Comparison of ENCODE assay signal across 1 cellular context in the genomic region with DNA sequence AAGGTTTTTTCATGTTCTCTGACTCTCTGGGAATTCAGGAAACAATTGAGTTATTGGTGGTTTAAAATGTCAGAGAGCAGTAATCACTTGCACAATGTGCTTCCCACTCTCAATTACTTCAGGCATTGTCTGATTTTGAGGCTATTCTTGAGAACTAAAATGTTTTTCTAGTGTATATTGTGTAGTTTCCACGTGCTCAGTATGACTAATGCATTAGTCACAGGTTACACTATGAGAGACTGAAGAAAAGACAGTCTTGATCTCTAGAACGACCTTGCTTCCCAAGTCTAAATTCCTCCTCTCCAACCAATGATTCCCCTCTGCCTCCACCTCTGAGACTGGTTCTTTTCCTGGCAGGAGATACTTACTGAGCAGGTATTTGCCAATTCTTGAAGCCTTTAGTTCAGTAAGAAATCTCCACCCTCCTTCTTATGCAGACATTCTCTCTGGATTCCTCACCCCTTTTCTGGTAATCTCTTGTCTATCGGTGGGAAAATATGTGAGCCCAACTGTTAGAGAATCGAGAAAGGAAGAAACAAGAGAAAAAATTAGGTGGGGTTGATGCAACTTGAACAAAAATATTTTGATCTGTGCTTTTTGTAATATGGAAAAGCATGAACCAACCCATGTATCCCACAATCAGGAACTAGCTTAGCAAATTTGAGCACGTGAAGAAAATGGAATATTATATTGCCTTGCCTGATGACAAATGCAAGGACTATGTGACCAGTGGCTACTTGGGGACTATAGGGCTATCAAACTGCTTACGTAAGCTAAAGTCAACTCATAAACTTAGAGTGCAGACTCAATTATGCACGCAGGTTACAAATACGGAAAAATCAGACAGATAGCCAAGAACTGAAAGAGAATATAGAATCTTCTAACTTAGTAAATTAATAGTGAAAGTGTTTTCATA.
TF ChIP-seq lines count a peak whose summit lies in the region.

No MANE protein-coding gene starts in this region.

TF ChIP-seq in K562, 482 proteins besides CTCF, POLR2A, EP300 and RAD21 (continued from another document and continues in another):
- no peak for TF ChIP-seq CEBPZ (IDR thresholded peaks at IDR 0.05; ENCODE audit: borderline replicate concordance, low read depth, low read length)
- TF ChIP-seq SOX6 (IDR thresholded peaks at IDR 0.05), result peak; percentile 82
- peak; percentile 87 for TF ChIP-seq JUN (IDR thresholded peaks at IDR 0.05; ENCODE audit: borderline replicate concordance, low read depth, low read length)
- TF ChIP-seq JUN (CRISPR knock-in tag; IDR thresholded peaks at IDR 0.05; ENCODE audit: borderline replicate concordance), result no peak
- no peak for TF ChIP-seq CUX1 (CRISPR knock-in tag; IDR thresholded peaks at IDR 0.05)
- TF ChIP-seq ARID1B (IDR thresholded peaks at IDR 0.05), result peak; percentile 66
- TF ChIP-seq MAFK (IDR thresholded peaks at IDR 0.05; ENCODE audit: low read length), result peak; percentile 83
- TF ChIP-seq JUND (IDR thresholded peaks at IDR 0.05; ENCODE audit: borderline replicate concordance, low read depth, low read length), result peak; percentile 95
- peak; percentile 95; the same call in 2 of the 3 replicates for TF ChIP-seq JUND (tag; IDR thresholded peaks at IDR 0.05; ENCODE audit: borderline replicate concordance, low read depth, low read length)
- TF ChIP-seq ZBTB7A (IDR thresholded peaks at IDR 0.05; ENCODE audit: borderline replicate concordance, control insufficient read depth, low read depth, low read length), result no peak
- TF ChIP-seq CEBPG (CRISPR knock-in tag; IDR thresholded peaks at IDR 0.05), result no peak
- peak in 1 of 2 experiments; percentile 56; a peak in 2 of 4 replicates for TF ChIP-seq CEBPG (tag; conservative IDR thresholded peaks at IDR 0.05 in 1 of 2, IDR thresholded peaks at IDR 0.05 in 1 of 2)
- TF ChIP-seq FOS (IDR thresholded peaks at IDR 0.05; ENCODE audit: extremely low read depth, insufficient read length), result peak; percentile 54
- no peak for TF ChIP-seq DACH1 (IDR thresholded peaks at IDR 0.05; ENCODE audit: partially characterized antibody)
- TF ChIP-seq ESRRA (IDR thresholded peaks at IDR 0.05; ENCODE audit: borderline replicate concordance, low read depth), result peak; percentile 32; the same call in 1 of the 2 replicates
- no peak for TF ChIP-seq SAFB2 (IDR thresholded peaks at IDR 0.05; ENCODE audit: borderline replicate concordance, low read depth, low read length, severe bottlenecking)
- TF ChIP-seq ZNF561 (CRISPR knock-in tag; conservative IDR thresholded peaks at IDR 0.05), result no peak
- TF ChIP-seq DPF2 (IDR thresholded peaks at IDR 0.05), result peak; percentile 69
- peak; percentile 54; the same call in 1 of the 2 replicates for TF ChIP-seq C11orf30 (IDR thresholded peaks at IDR 0.05; ENCODE audit: low read depth)
- TF ChIP-seq CREBBP (IDR thresholded peaks at IDR 0.05; ENCODE audit: low read depth, low read length), result no peak
- TF ChIP-seq GTF2E2 (tag; IDR thresholded peaks at IDR 0.05), result peak; percentile 59; the same call in 1 of the 2 replicates
- no peak for TF ChIP-seq ZNF780A (CRISPR knock-in tag; IDR thresholded peaks at IDR 0.05)
- no peak for TF ChIP-seq ETV6 (IDR thresholded peaks at IDR 0.05; ENCODE audit: borderline replicate concordance in 1 of 2, low read depth in 2 of 2, low read length in 1 of 2)
- no peak for TF ChIP-seq ETV6 (CRISPR knock-in tag; IDR thresholded peaks at IDR 0.05; ENCODE audit: borderline replicate concordance)
- no peak for TF ChIP-seq RNF219 (CRISPR knock-in tag; IDR thresholded peaks at IDR 0.05)
- no peak for TF ChIP-seq NFYB (IDR thresholded peaks at IDR 0.05; ENCODE audit: extremely low read depth, insufficient read length)
- TF ChIP-seq, protein P1, sequence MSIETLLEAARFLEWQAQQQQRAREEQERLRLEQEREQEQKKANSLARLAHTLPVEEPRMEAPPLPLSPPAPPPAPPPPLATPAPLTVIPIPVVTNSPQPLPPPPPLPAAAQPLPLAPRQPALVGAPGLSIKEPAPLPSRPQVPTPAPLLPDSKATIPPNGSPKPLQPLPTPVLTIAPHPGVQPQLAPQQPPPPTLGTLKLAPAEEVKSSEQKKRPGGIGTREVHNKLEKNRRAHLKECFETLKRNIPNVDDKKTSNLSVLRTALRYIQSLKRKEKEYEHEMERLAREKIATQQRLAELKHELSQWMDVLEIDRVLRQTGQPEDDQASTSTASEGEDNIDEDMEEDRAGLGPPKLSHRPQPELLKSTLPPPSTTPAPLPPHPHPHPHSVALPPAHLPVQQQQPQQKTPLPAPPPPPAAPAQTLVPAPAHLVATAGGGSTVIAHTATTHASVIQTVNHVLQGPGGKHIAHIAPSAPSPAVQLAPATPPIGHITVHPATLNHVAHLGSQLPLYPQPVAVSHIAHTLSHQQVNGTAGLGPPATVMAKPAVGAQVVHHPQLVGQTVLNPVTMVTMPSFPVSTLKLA (conservative IDR thresholded peaks at IDR 0.05), result peak; percentile 56 to 73; a peak in 3 of 4 replicates
- no peak for TF ChIP-seq MXI1 (IDR thresholded peaks at IDR 0.05; ENCODE audit: low read depth, low read length)
- TF ChIP-seq CCNT2 (IDR thresholded peaks at IDR 0.05; ENCODE audit: borderline replicate concordance, extremely low read depth, insufficient read length, low read depth, low read length), result no peak
- TF ChIP-seq, protein P2, sequence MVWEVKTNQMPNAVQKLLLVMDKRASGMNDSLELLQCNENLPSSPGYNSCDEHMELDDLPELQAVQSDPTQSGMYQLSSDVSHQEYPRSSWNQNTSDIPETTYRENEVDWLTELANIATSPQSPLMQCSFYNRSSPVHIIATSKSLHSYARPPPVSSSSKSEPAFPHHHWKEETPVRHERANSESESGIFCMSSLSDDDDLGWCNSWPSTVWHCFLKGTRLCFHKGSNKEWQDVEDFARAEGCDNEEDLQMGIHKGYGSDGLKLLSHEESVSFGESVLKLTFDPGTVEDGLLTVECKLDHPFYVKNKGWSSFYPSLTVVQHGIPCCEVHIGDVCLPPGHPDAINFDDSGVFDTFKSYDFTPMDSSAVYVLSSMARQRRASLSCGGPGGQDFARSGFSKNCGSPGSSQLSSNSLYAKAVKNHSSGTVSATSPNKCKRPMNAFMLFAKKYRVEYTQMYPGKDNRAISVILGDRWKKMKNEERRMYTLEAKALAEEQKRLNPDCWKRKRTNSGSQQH (CRISPR knock-in tag; IDR thresholded peaks at IDR 0.05), result no peak
- TF ChIP-seq HMG20A (CRISPR knock-in tag; conservative IDR thresholded peaks at IDR 0.05), result no peak
- no peak for TF ChIP-seq ZNF3 (CRISPR knock-in tag; IDR thresholded peaks at IDR 0.05)
- peak; percentile 59 for TF ChIP-seq ZNF316 (IDR thresholded peaks at IDR 0.05)
- TF ChIP-seq RBM34 (IDR thresholded peaks at IDR 0.05; ENCODE audit: borderline replicate concordance, insufficient read depth, low read length), result no peak
- TF ChIP-seq, protein P3, sequence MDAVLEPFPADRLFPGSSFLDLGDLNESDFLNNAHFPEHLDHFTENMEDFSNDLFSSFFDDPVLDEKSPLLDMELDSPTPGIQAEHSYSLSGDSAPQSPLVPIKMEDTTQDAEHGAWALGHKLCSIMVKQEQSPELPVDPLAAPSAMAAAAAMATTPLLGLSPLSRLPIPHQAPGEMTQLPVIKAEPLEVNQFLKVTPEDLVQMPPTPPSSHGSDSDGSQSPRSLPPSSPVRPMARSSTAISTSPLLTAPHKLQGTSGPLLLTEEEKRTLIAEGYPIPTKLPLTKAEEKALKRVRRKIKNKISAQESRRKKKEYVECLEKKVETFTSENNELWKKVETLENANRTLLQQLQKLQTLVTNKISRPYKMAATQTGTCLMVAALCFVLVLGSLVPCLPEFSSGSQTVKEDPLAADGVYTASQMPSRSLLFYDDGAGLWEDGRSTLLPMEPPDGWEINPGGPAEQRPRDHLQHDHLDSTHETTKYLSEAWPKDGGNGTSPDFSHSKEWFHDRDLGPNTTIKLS (IDR thresholded peaks at IDR 0.05; ENCODE audit: borderline replicate concordance, low read depth), result no peak
- no peak for TF ChIP-seq SIRT6 (IDR thresholded peaks at IDR 0.05; ENCODE audit: low read depth, low read length)
- TF ChIP-seq ZNF239 (CRISPR knock-in tag; IDR thresholded peaks at IDR 0.05), result no peak
- no peak for TF ChIP-seq ZNF253 (CRISPR knock-in tag; conservative IDR thresholded peaks at IDR 0.05)
